In the genomic region with DNA sequence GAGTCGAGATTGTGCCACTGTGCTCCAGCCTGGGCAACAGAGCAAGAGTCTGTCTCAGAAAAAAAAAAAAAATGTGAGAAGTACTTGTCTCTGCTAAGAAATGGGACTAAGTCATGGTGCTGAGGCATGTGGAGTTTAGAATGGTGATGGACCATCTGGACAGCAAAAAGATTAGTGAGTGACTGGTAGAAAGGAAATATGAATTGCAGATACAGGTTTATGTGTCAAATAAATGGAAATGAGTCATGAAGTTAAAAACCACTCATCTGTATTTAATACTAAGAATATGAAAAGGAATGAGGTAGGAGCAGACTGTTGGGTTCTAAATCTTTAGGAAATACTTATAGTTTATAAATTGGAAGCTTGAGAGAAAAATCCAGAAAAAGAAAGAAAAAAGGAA, we compare ENCODE assay signal across 15 cellular contexts.
DNase-seq lines count a peak whose midpoint lies in the region; ATAC-seq and TF ChIP-seq lines count a peak whose summit lies in the region.
"Had no signal": no experiment of that assay in that cellular context is flagged by ENCODE, and none has a peak within 500 bp of the region (broad histone marks: within the 10 kb centered on the region; RNA-seq: fewer than 3 reads in every experiment).

No MANE protein-coding gene starts in this region.

- TF ChIP-seq POLR2A in breast epithelium (IDR thresholded peaks at IDR 0.05) = no peak

- H3K27me3 ChIP-seq in breast epithelium (no peaks in the 10 kb centered on the region), PC-3 (ENCODE audit: low read length) (no peaks in the 10 kb centered on the region), HAP-1 (ENCODE audit: low read depth) (no peaks in the 10 kb centered on the region)

- H3K36me3 Mint-ChIP-seq in MCF 10A (ENCODE audit: insufficient read depth, unreplicated experiment) (no peaks in the 10 kb centered on the region), osteocyte (ENCODE audit: unreplicated experiment) (no peaks in the 10 kb centered on the region)
- H3K36me3 Mint-ChIP-seq: CD14-positive monocyte had no signal

- H3K4me2 ChIP-seq in PC-3 (ENCODE audit: low read length) = peak overlapping the region; percentile 40

- in situ Hi-C loops in HAP-1 (cut with MboI; ENCODE audit: low sequenced_read_pairs) = no loop called here

- H3K9ac ChIP-seq in PC-3 (ENCODE audit: low read length) = peak overlapping the region; percentile 34

- TF ChIP-seq CTCF in MCF 10A (IDR thresholded peaks at IDR 0.05; ENCODE audit: unreplicated experiment) = no peak
- no peak for TF ChIP-seq CTCF in breast epithelium (IDR thresholded peaks at IDR 0.05)
- no peak for TF ChIP-seq CTCF in PC-3 (conservative IDR thresholded peaks at IDR 0.05; ENCODE audit: low read depth, low read length)
- TF ChIP-seq CTCF in choroid plexus epithelial cell (conservative IDR thresholded peaks at IDR 0.05; ENCODE audit: low read depth, low read length) = no peak
- no peak for TF ChIP-seq CTCF in osteocyte (IDR thresholded peaks at IDR 0.05)

- H3K27ac Mint-ChIP-seq in MCF 10A (ENCODE audit: low read depth, unreplicated experiment) (peak overlapping the region; percentile 13), osteocyte (ENCODE audit: unreplicated experiment) (peak overlapping the region; percentile 9)
- H3K27ac Mint-ChIP-seq: CD14-positive monocyte had no signal

- H3K9me2 ChIP-seq in PC-3 (replicated peaks; ENCODE audit: low read length) = no peaks in the 10 kb centered on the region

- H3K79me2 ChIP-seq in PC-3 (ENCODE audit: low read length) = no peaks in the 10 kb centered on the region

- H3K36me3 ChIP-seq in breast epithelium (no peaks in the 10 kb centered on the region), PC-3 (ENCODE audit: low read depth, low read length) (no peaks in the 10 kb centered on the region), HAP-1 (replicated peaks) (no peaks in the 10 kb centered on the region)

- BruUV-seq in MCF 10A (replicated peaks; lab: Mats Ljungman, UMichigan) (no TSS peak), PC-3 (replicated peaks; lab: Mats Ljungman, UMichigan) (no TSS peak)

- H3K4me3 Mint-ChIP-seq in MCF 10A (ENCODE audit: unreplicated experiment) (no peak overlapping the region), osteocyte (ENCODE audit: unreplicated experiment) (no peak overlapping the region)
- H3K4me3 Mint-ChIP-seq: CD14-positive monocyte had no signal

- DNase-seq in MCF 10A (ENCODE audit: unreplicated experiment) (no peak), breast epithelium (ENCODE audit: low spot score in 2 of 2) (no peak), PC-3 (peak; percentile 97), choroid plexus epithelial cell (ENCODE audit: low read depth) (peak; percentile 15), osteocyte (ENCODE audit: extremely low spot score, unreplicated experiment) (no peak), medulla oblongata (ENCODE audit: extremely low spot score) (no peak), HAP-1 (ENCODE audit: low spot score in 2 of 2) (no peak)
- DNase-seq: Caco-2, NCI-H146, NCI-H345, NCI-H748 treated with DMSO at 0.1 percent for 48 hours, SHP77 treated with DMSO at 0.1 percent for 48 hours had no signal

- intact Hi-C loops in MCF 10A (cut with micrococcal nuclease) = no loop called here
- intact Hi-C loops in breast epithelium (cut with DNase I; ENCODE audit: low total_unique reads) = no loop called here
- intact Hi-C loops in PC-3 (cut with micrococcal nuclease) = loop anchor here (1.0 to 2.0 kb wide), 2 partner anchors 16 to 177 kb away; no protein-coding TSS in a partner anchor

- H3K4me1 Mint-ChIP-seq in MCF 10A (ENCODE audit: insufficient read depth, unreplicated experiment) (peaks cover 12% of the 10 kb centered on the region), osteocyte (ENCODE audit: unreplicated experiment) (peaks cover 57% of the 10 kb centered on the region)
- H3K4me1 Mint-ChIP-seq: CD14-positive monocyte had no signal

- no peak overlapping the region for H3K27ac ChIP-seq in breast epithelium
- H3K27ac ChIP-seq in PC-3 (ENCODE audit: low read length) = peak overlapping the region; percentile 64
- H3K27ac ChIP-seq: 22Rv1 had no signal

- H3K27me3 Mint-ChIP-seq in MCF 10A (ENCODE audit: insufficient read depth, unreplicated experiment) (no peaks in the 10 kb centered on the region), osteocyte (ENCODE audit: unreplicated experiment) (no peaks in the 10 kb centered on the region)

- H3K9me3 Mint-ChIP-seq in MCF 10A (ENCODE audit: unreplicated experiment) (peaks cover 7% of the 10 kb centered on the region), osteocyte (ENCODE audit: unreplicated experiment) (no peaks in the 10 kb centered on the region)

- H3F3A ChIP-seq in PC-3 (ENCODE audit: low read length, unreplicated experiment) = peaks cover 7% of the 10 kb centered on the region

- H3K4me1 ChIP-seq in breast epithelium (no peaks in the 10 kb centered on the region), PC-3 (ENCODE audit: insufficient read depth, low read length) (peaks cover 53% of the 10 kb centered on the region), HAP-1 (no peaks in the 10 kb centered on the region)
- H3K4me1 ChIP-seq: Caco-2 had no signal

- H3K4me3 ChIP-seq in breast epithelium = no peak overlapping the region
- H3K4me3 ChIP-seq in PC-3 (ENCODE audit: low read length) = no peak overlapping the region
- no peak overlapping the region for H3K4me3 ChIP-seq in choroid plexus epithelial cell (ENCODE audit: low read depth, low read length)
- H3K4me3 ChIP-seq in HAP-1 = no peak overlapping the region

- H2AFZ ChIP-seq in PC-3 (ENCODE audit: low read length) = no peak overlapping the region

- CTCF ChIA-PET in MCF 10A (lab: Yijun Ruan, JAX) = interaction anchor here (0.6 kb wide), 1 partner anchor 986 kb away, joined by 5 read pairs; no protein-coding TSS in a partner anchor
- CTCF ChIA-PET in PC-3 (lab: Charles Lee) = interaction anchor here (0.9 kb wide), 1 partner anchor 226 kb away, joined by 3 read pairs; no protein-coding TSS in a partner anchor

- H3K9me3 ChIP-seq in breast epithelium = no peaks in the 10 kb centered on the region
- H3K9me3 ChIP-seq in PC-3 (ENCODE audit: low read length) = no peaks in the 10 kb centered on the region
- no peaks in the 10 kb centered on the region for H3K9me3 ChIP-seq in HAP-1
- H3K9me3 ChIP-seq: Caco-2 had no signal

- H4K20me1 ChIP-seq in PC-3 (ENCODE audit: low read length) = no peaks in the 10 kb centered on the region

- ATAC-seq in PC-3 = peak; percentile 82
- ATAC-seq in HG02973 (IDR thresholded peaks at IDR 0.05; ENCODE audit: unreplicated experiment) = no peak

- POLR2A ChIA-PET in MCF 10A (lab: Yijun Ruan, JAX) (interaction anchor here (0.7 to 0.9 kb wide), 2 partner anchors 9 to 232 kb away, joined by 3 to 4 read pairs; no protein-coding TSS in a partner anchor), PC-3 (lab: Charles Lee; ENCODE audit: unreplicated experiment) (interaction anchor here (0.6 kb wide), 1 partner anchor 32 kb away, joined by 3 read pairs; no protein-coding TSS in a partner anchor)

Comparison
In these comparisons a context has a peak if more than half of its experiments do, and no peak if none do; other contexts are left out.
1. DNase-seq: peak in PC-3 (single experiment) and choroid plexus epithelial cell (single experiment); none in MCF 10A (single experiment), breast epithelium (0 of 2), osteocyte (single experiment), medulla oblongata (single experiment) and HAP-1 (0 of 2).